ENCODE assay signal across 30 cellular contexts in the genomic region with DNA sequence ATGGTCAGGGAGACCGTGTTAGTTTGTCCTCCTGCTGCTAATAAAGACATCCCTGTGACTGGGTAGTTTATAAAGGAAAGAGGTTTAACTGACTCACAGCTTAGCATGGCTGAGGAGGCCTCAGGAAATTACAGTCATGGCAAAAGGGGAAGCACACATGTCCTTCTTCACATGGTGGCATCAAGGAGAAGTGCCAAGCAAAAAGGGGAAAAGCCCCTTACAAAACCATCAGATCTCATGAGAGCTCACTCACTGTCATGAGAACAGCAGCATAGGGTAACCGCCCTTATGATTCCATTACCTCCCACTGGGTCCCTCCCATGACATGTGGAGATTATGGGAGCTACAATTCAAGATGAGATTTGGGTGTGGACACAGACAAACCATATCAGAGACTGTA. TPM values are rescaled to one million over a fixed set of nuclear protein-coding genes. Genes with fewer than 3 reads are reported as not detected.
A peak's percentile ranks its signal among the peaks of the same experiment; 100 is the strongest.
DNase-seq lines count a peak whose midpoint lies in the region; ATAC-seq and TF ChIP-seq lines count a peak whose summit lies in the region.
"Had no signal": no experiment of that assay in that cellular context is flagged by ENCODE, and none has a peak within 500 bp of the region (broad histone marks: within the 10 kb centered on the region; RNA-seq: fewer than 3 reads in every experiment).

No MANE protein-coding gene starts in this region.

- H3K4me1 ChIP-seq in psoas muscle (peaks cover 30% of the 10 kb centered on the region), lower lobe of right lung (peaks cover 5% of the 10 kb centered on the region)
- H3K4me1 ChIP-seq: foreskin keratinocyte, sigmoid colon, testis had no signal

- TF ChIP-seq CTCF in psoas muscle (IDR thresholded peaks at IDR 0.05) (no peak), lower lobe of right lung (IDR thresholded peaks at IDR 0.05) (no peak)

- intact Hi-C loops in psoas muscle (cut with DNase I): no loop called here
- intact Hi-C loops in lower lobe of right lung (cut with DNase I): no loop called here

- no peaks in the 10 kb centered on the region for H3K36me3 ChIP-seq in psoas muscle (ENCODE audit: insufficient read depth in 1 of 2, low read depth in 1 of 2)
- no peaks in the 10 kb centered on the region for H3K36me3 ChIP-seq in lower lobe of right lung

- H3K27ac ChIP-seq in psoas muscle (peak overlapping the region; percentile 84), lower lobe of right lung (no peak overlapping the region)
- H3K27ac ChIP-seq: 22Rv1, esophagus muscularis mucosa, foreskin keratinocyte, hepatocyte, sigmoid colon, testis had no signal

- H3K27me3 ChIP-seq in psoas muscle (ENCODE audit: insufficient read depth in 3 of 3, low read length in 2 of 3): no peaks in the 10 kb centered on the region
- no peaks in the 10 kb centered on the region for H3K27me3 ChIP-seq in lower lobe of right lung (ENCODE audit: low read depth)
- H3K27me3 ChIP-seq: esophagus muscularis mucosa, foreskin keratinocyte, hepatocyte, sigmoid colon, testis had no signal

- no peak for ATAC-seq in psoas muscle
- no peak for ATAC-seq in GM21576 (IDR thresholded peaks at IDR 0.05; ENCODE audit: unreplicated experiment)
- no peak for ATAC-seq in GM18502 (IDR thresholded peaks at IDR 0.05; ENCODE audit: poor library complexity, unreplicated experiment)
- ATAC-seq in lower lobe of right lung: no peak
- ATAC-seq: CD8-positive, alpha-beta T cell; foreskin keratinocyte; GM23338; left colon; stimulated activated naive B cell treated with anti-CD40 and anti-IgM and Interleukin-4, amounts not matched to agents 10 μg/mL and 1 μg/mL and 100 μg/mL, for 72 hours; WTC11 had no signal

- H3K4me3 ChIP-seq in psoas muscle (no peak overlapping the region), lower lobe of right lung (no peak overlapping the region)
- H3K4me3 ChIP-seq: esophagus muscularis mucosa, GM23338, hepatocyte, sigmoid colon, testis had no signal

- H3K9me3 ChIP-seq in psoas muscle (no peaks in the 10 kb centered on the region), lower lobe of right lung (no peaks in the 10 kb centered on the region)
- H3K9me3 ChIP-seq: sigmoid colon, testis had no signal

- DNase-seq in SIG-M5 treated with dmso at 0.1 percent for 504 hours (lab: John Stamatoyannopoulos, UW; ENCODE audit: unreplicated experiment): peak; percentile 35
- DNase-seq in SIG-M5 (lab: John Stamatoyannopoulos, UW): no peak
- peak; percentile 61 to 62 for DNase-seq in Kasumi-1 (lab: John Stamatoyannopoulos, UW)
- DNase-seq in SKM-1 (lab: John Stamatoyannopoulos, UW; ENCODE audit: unreplicated experiment): peak; percentile 29
- DNase-seq in psoas muscle: no peak
- no peak for DNase-seq in lower lobe of right lung
- DNase-seq: activated CD4-positive, alpha-beta T cell treated with anti-CD3 and anti-CD28 coated beads, Interleukin-2, amount 10 ng/mL, durations not matched to agents 7 days and 5 days; activated naive CD4-positive, alpha-beta T cell treated with Interleukin-2 at 50 U/mL for 16 hours; activated T-cell treated with anti-CD3 and anti-CD28 coated beads, Interleukin-2, amount 50 U/mL, for 72 hours; amniotic stem cell; CD8-positive, alpha-beta T cell; foreskin keratinocyte; left colon; mesenchymal stem cell; NCI-H2029; NCI-H69; OCI-M1; sigmoid colon; stimulated activated CD4-positive, alpha-beta T cell treated with anti-CD3 and anti-CD28 coated beads, Interleukin-15, amount 100 ng/mL, for 24 hours; stimulated activated naive B cell treated with anti-CD40 and anti-IgM and Interleukin-4, amounts not matched to agents 10 μg/mL and 1 μg/mL and 100 μg/mL, for 72 hours; SW 1271; T1000; testis had no signal

- WGBS in psoas muscle, 3 donors: 49 to 97% (median 71%) methylated on average over 2 of the region's 2 CpGs

RNA-seq across cellular contexts. Expression of a gene that starts 27.0 kb away (rescaled TPM):
- total RNA-seq in psoas muscle (10 to 100 TPM; 34.8 to 46.9 (median 41.3) TPM), lower lobe of right lung (49.2 TPM)
- 10 to 100 TPM; 30.4 to 69.6 (median 59.2) TPM for polyA plus RNA-seq in psoas muscle

Comparison
In these comparisons a context has a peak if more than half of its experiments do, and no peak if none do; other contexts are left out.
1. DNase-seq: peak in SIG-M5 treated with dmso at 0.1 percent for 504 hours (single experiment), Kasumi-1 (2 of 2) and SKM-1 (single experiment); none in SIG-M5 (single experiment), psoas muscle (0 of 2) and lower lobe of right lung (single experiment).